ENCODE assay signal across 22 cellular contexts in the genomic region with DNA sequence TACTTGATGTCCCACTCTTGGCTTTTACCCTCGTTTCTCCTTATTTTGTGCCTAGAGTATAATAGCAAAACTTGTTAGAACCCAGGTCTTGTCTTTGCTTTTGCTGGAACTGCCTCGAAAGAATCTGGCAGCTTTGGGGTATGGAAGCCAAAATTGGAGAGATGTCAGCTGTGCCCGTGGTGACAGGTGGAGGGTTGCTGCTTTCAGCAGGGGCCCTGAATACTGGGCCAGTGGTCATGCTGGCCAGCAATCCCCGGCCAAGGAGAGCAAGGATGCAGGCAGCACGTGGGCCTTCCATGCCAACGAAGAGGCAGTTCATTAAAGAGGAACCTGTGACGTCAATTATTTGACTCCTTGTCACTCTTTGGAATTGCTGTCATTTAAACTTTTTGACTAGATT.
"Had no signal": no experiment of that assay in that cellular context is flagged by ENCODE, and none has a peak within 500 bp of the region (broad histone marks: within the 10 kb centered on the region; RNA-seq: fewer than 3 reads in every experiment).

No MANE protein-coding gene starts in this region.

- H3K4me3 ChIP-seq: ascending aorta, cardiac muscle cell, SK-N-MC had no signal

- H3K4me1 ChIP-seq: ascending aorta had no signal

- H3K36me3 ChIP-seq: ascending aorta, cardiac muscle cell had no signal

- H3K27me3 ChIP-seq: ascending aorta, cardiac muscle cell had no signal

- H3K27ac ChIP-seq: ascending aorta, cardiac muscle cell, SK-N-MC had no signal

- DNase-seq: activated CD4-positive, alpha-beta T cell treated with anti-CD3 and anti-CD28 coated beads, Interleukin-2, amount 10 ng/mL, durations not matched to agents 24 days and 14 days; activated CD4-positive, alpha-beta T cell treated with anti-CD3 and anti-CD28 coated beads, Interleukin-2, amount 50 U/mL, for 48 hours; activated CD8-positive, alpha-beta T cell treated with anti-CD3 and anti-CD28 coated beads, Interleukin-2, amount 10 ng/mL, durations not matched to agents 7 days and 5 days; activated gamma-delta T cell; activated naive CD4-positive, alpha-beta T cell treated with Interleukin-2 at 50 U/mL for 16 hours; activated naive CD8-positive, alpha-beta T cell treated with anti-CD3 and anti-CD28 coated beads, Interleukin-2, amount 10 ng/mL, durations not matched to agents 7 days and 5 days; activated T-cell treated with anti-CD3 and anti-CD28 coated beads, Interleukin-2, amount 50 U/mL, for 24 hours; NCI-H1092 treated with DMSO at 0.1 percent for 48 hours; NCI-H1417; NCI-H146; NCI-H187 treated with DMSO at 0.1 percent for 48 hours; NCI-H2081; NCI-H2171 treated with DMSO at 0.1 percent for 48 hours; NCI-H2227 treated with DMSO at 0.1 percent for 48 hours; NCI-H524; NK-92 treated with Interleukin-12 subunit alpha and Interleukin-12 subunit beta, amount 100 ng/mL, for 24 hours; OCI-M1; Right ventricle myocardium superior had no signal

- FAIRE-seq: TTC549 had no signal
